Comparison of ENCODE assay signal across 8 cellular contexts in genomic region chr9:97222393-97222792, GRCh38.
DNase-seq lines count a peak whose midpoint lies in the region; ATAC-seq, FAIRE-seq and TF ChIP-seq lines count a peak whose summit lies in the region.
"Not testable (repeated sequence)": the region's sequence is repeated elsewhere in the genome, so short reads cannot be mapped to it uniquely, and the experiment has no call there.

No MANE protein-coding gene starts in this region.

- H3K27me3 ChIP-seq in NT2/D1 (ENCODE audit: insufficient read depth, insufficient read length), result not testable (repeated sequence)
- H3K27me3 ChIP-seq in neuronal stem cell (ENCODE audit: control insufficient read depth in 3 of 3, insufficient read depth in 3 of 3, low read depth in 1 of 3, low read length in 3 of 3), result peaks cover 0 to 36% (median 11%) of the 10 kb centered on the region in 3 experiments

- H2AFZ ChIP-seq in neuronal stem cell (ENCODE audit: low read length), result peak overlapping the region; percentile 92

- not testable (repeated sequence) for H3K36me3 Mint-ChIP-seq in activated T-cell treated with anti-CD3 and anti-CD28 coated beads, Interleukin-2, amount 50 U/mL, for 72 hours (ENCODE audit: insufficient read depth in 2 of 2); endothelial cell (ENCODE audit: low read depth, unreplicated experiment)

- H2AK5ac ChIP-seq in neuronal stem cell (ENCODE audit: low read depth, low read length), result not testable (repeated sequence)

- not testable (repeated sequence) for H4K91ac ChIP-seq in neuronal stem cell (ENCODE audit: low read depth, low read length, poor library complexity)

- H3K4me3 ChIP-seq in A549 (peak overlapping the region; percentile 40; the same call in 2 of the 3 replicates), NT2/D1 (ENCODE audit: insufficient read length, low read depth) (peak overlapping the region; percentile 49), neuronal stem cell (ENCODE audit: low read length in 2 of 2) (peak overlapping the region in 1 of 2 donors; percentile 69)

- H3K18ac ChIP-seq in neuronal stem cell (ENCODE audit: low read length), result peak overlapping the region; percentile 0

- FAIRE-seq in A549 (lab: Jason Lieb, UNC), result not testable (repeated sequence)

- CTCF ChIA-PET in A549 (lab: Yijun Ruan, JAX), result interaction anchor here (1.0 to 1.1 kb wide), 2 partner anchors 182 to 365 kb away, joined by 3 read pairs; no protein-coding TSS in a partner anchor

- not testable (repeated sequence) for H3K27ac ChIP-seq in A549; neuronal stem cell (replicated peaks; ENCODE audit: low read length)

- TF ChIP-seq CTCF in A549 (IDR thresholded peaks at IDR 0.05); endothelial cell (IDR thresholded peaks at IDR 0.05; ENCODE audit: unreplicated experiment): not testable (repeated sequence)

- POLR2A ChIA-PET in A549 (lab: Yijun Ruan, JAX), result interaction anchor here (1.3 kb wide), 1 partner anchor 16 kb away, joined by 3 read pairs; no protein-coding TSS in a partner anchor

- not testable (repeated sequence) for H2BK12ac ChIP-seq in neuronal stem cell (ENCODE audit: low read length)

- TF ChIP-seq RAD21 in A549 (conservative IDR thresholded peaks at IDR 0.05 in 1 of 2, IDR thresholded peaks at IDR 0.05 in 1 of 2), result not testable (repeated sequence)

- not testable (repeated sequence) for H3K9me3 Mint-ChIP-seq in activated T-cell treated with anti-CD3 and anti-CD28 coated beads, Interleukin-2, amount 50 U/mL, for 72 hours; endothelial cell (ENCODE audit: unreplicated experiment)

- TF ChIP-seq POLR2A in A549 (IDR thresholded peaks at IDR 0.05; ENCODE audit: low read length), result not testable (repeated sequence)

- H2BK5ac ChIP-seq in neuronal stem cell (ENCODE audit: low read length), result not testable (repeated sequence)

- H3K9me3 ChIP-seq in A549; NT2/D1 (ENCODE audit: insufficient read depth, low read length); neuronal stem cell (replicated peaks in 1 of 2; ENCODE audit: control insufficient read depth in 2 of 2, insufficient read depth in 1 of 2, low read depth in 1 of 2, low read length in 2 of 2): not testable (repeated sequence)

- not testable (repeated sequence) for H3K4me1 Mint-ChIP-seq in activated T-cell treated with anti-CD3 and anti-CD28 coated beads, Interleukin-2, amount 50 U/mL, for 72 hours (ENCODE audit: low read depth); endothelial cell (ENCODE audit: unreplicated experiment)

- TF ChIP-seq EP300 in A549 (IDR thresholded peaks at IDR 0.05), result not testable (repeated sequence)

- not testable (repeated sequence) for H4K8ac ChIP-seq in neuronal stem cell (ENCODE audit: low read depth, low read length)

- not testable (repeated sequence) for H3K36me3 ChIP-seq in NT2/D1 (ENCODE audit: insufficient read depth, insufficient read length, low read length); neuronal stem cell (replicated peaks in 1 of 2; ENCODE audit: control insufficient read depth in 2 of 2, insufficient read depth in 2 of 2, low read length in 2 of 2)

- not testable (repeated sequence) for H3K14ac ChIP-seq in neuronal stem cell (ENCODE audit: low read length)

- DNase-seq in A549 (ENCODE audit: low read depth in 1 of 2, low spot score in 1 of 2); NT2/D1 (ENCODE audit: low read depth, low spot score); activated T-cell treated with anti-CD3 and anti-CD28 coated beads, Interleukin-2, amount 50 U/mL, for 72 hours: not testable (repeated sequence)
- DNase-seq in DMS53 treated with DMSO at 0.1 percent for 48 hours (lab: John Stamatoyannopoulos, UW; ENCODE audit: unreplicated experiment), result peak; percentile 9
- DNase-seq in NCI-H1105 treated with DMSO at 0.1 percent for 48 hours (lab: John Stamatoyannopoulos, UW), result peak; percentile 23
- peak; percentile 10 for DNase-seq in endothelial cell (ENCODE audit: low spot score)
- peak; percentile 22 for DNase-seq in iPS-NIHi7 (ENCODE audit: extremely low spot score)
- DNase-seq in neuronal stem cell (ENCODE audit: low spot score), result peak; percentile 26

- not testable (repeated sequence) for H3K27ac Mint-ChIP-seq in activated T-cell treated with anti-CD3 and anti-CD28 coated beads, Interleukin-2, amount 50 U/mL, for 72 hours; endothelial cell (ENCODE audit: unreplicated experiment)

- H3K4me3 Mint-ChIP-seq in activated T-cell treated with anti-CD3 and anti-CD28 coated beads, Interleukin-2, amount 50 U/mL, for 72 hours, result peak overlapping the region; percentile 36 to 43
- peak overlapping the region; percentile 57 for H3K4me3 Mint-ChIP-seq in endothelial cell (ENCODE audit: unreplicated experiment)

- H2BK120ac ChIP-seq in neuronal stem cell (ENCODE audit: low read depth, low read length), result not testable (repeated sequence)

- ATAC-seq in A549; activated T-cell treated with anti-CD3 and anti-CD28 coated beads, Interleukin-2, amount 50 U/mL, for 72 hours (replicated peaks in 1 of 2): not testable (repeated sequence)

- peak overlapping the region; percentile 88 for H3K4me2 ChIP-seq in A549
- H3K4me2 ChIP-seq in neuronal stem cell (ENCODE audit: insufficient read depth, low read length, poor library complexity, severe bottlenecking), result peak overlapping the region; percentile 81

- H3K79me1 ChIP-seq in neuronal stem cell (ENCODE audit: low read depth, low read length), result not testable (repeated sequence)

- H3K4me1 ChIP-seq in A549; NT2/D1 (ENCODE audit: insufficient read depth, insufficient read length); neuronal stem cell (ENCODE audit: control insufficient read depth in 2 of 2, insufficient read depth in 1 of 2, low read depth in 1 of 2, low read length in 2 of 2): not testable (repeated sequence)

- not testable (repeated sequence) for H3K4ac ChIP-seq in neuronal stem cell (ENCODE audit: low read length)

- not testable (repeated sequence) for H3K23ac ChIP-seq in neuronal stem cell (ENCODE audit: low read depth, low read length, poor library complexity)

- not testable (repeated sequence) for H2BK15ac ChIP-seq in neuronal stem cell (ENCODE audit: low read length)

- peak overlapping the region; percentile 89 for H3K9ac ChIP-seq in NT2/D1 (ENCODE audit: insufficient read length, low read depth)
- H3K9ac ChIP-seq in neuronal stem cell (ENCODE audit: low read depth, low read length, poor library complexity), result peak overlapping the region; percentile 63

- H3K27me3 Mint-ChIP-seq in activated T-cell treated with anti-CD3 and anti-CD28 coated beads, Interleukin-2, amount 50 U/mL, for 72 hours (ENCODE audit: low read depth), result peaks cover 61% of the 10 kb centered on the region
- H3K27me3 Mint-ChIP-seq in endothelial cell (ENCODE audit: unreplicated experiment), result peaks cover 17% of the 10 kb centered on the region

- 41% methylated on average over 11 of the region's 21 CpGs for WGBS in A549 (ENCODE audit: missing lambda C conversion rate)
- no CpG with 5 or more reads among the region's 21 CpGs for WGBS in neuronal stem cell (ENCODE audit: extremely low coverage in 2 of 2, insufficient read length in 2 of 2, insufficient replicate concordance in 1 of 2), 2 donors
